Comparison of ENCODE assay signal across 14 cellular contexts in genomic region chr16:57634171-57634570, GRCh38. TPM values are rescaled to one million over a fixed set of nuclear protein-coding genes. Genes with fewer than 3 reads are reported as not detected.
DNase-seq lines count a peak whose midpoint lies in the region; ATAC-seq and TF ChIP-seq lines count a peak whose summit lies in the region.
"Had no signal": no experiment of that assay in that cellular context is flagged by ENCODE, and none has a peak within 500 bp of the region (broad histone marks: within the 10 kb centered on the region; RNA-seq: fewer than 3 reads in every experiment).

No MANE protein-coding gene starts in this region.

- ATAC-seq in HG02840 (IDR thresholded peaks at IDR 0.05; ENCODE audit: low FRiP score, unreplicated experiment), result no peak
- ATAC-seq: esophagus mucosa had no signal

- DNase-seq in M059J (ENCODE audit: low read depth) (peak; percentile 92), epithelial cell of esophagus (ENCODE audit: low read depth) (peak; percentile 40), renal cortical epithelial cell (ENCODE audit: low read depth) (peak; percentile 56), posterior vena cava (ENCODE audit: low spot score) (no peak), superior temporal gyrus (ENCODE audit: extremely low spot score) (no peak), HEK293T (ENCODE audit: extremely low spot score) (no peak)
- DNase-seq: activated CD4-positive, alpha-beta T cell treated with anti-CD3 and anti-CD28 coated beads for 1 hour; NCI-H1436; NCI-H82 had no signal

- no peak overlapping the region for H3K9ac ChIP-seq in BLaER1

- CTCF ChIA-PET in HEK293T (lab: Yijun Ruan, JAX), result interaction anchor here (1.0 kb wide), 1 partner anchor 43 kb away, joined by 4 read pairs; no protein-coding TSS in a partner anchor

- intact Hi-C loops in posterior vena cava (cut with DNase I), result no loop called here

- no peak for TF ChIP-seq CTCF in epithelial cell of esophagus (IDR thresholded peaks at IDR 0.05; ENCODE audit: insufficient read depth, low read depth, low read length, missing control alignments)

- peak overlapping the region; percentile 11 for H3K27ac ChIP-seq in BLaER1

- H3K4me1 ChIP-seq in BLaER1, result peaks cover 84% of the 10 kb centered on the region

- no peaks in the 10 kb centered on the region for H3K36me3 ChIP-seq in BLaER1

- H3K4me3 ChIP-seq in BLaER1, result no peak overlapping the region
- no peak overlapping the region for H3K4me3 ChIP-seq in epithelial cell of esophagus (ENCODE audit: low read length)
- H3K4me3 ChIP-seq: skin epidermis had no signal

- H3K9me3 ChIP-seq in BLaER1, result no peaks in the 10 kb centered on the region

- no peaks in the 10 kb centered on the region for H4K20me1 ChIP-seq in BLaER1

- H3K27me3 ChIP-seq in BLaER1, result no peaks in the 10 kb centered on the region

- POLR2A ChIA-PET in HEK293T (lab: Yijun Ruan, JAX), result no interaction called here

- peak overlapping the region; percentile 35 for H3K4me2 ChIP-seq in BLaER1

TF ChIP-seq in HEK293T, 16 proteins besides CTCF, POLR2A, EP300 and RAD21:
- TF ChIP-seq ELF4 (IDR thresholded peaks at IDR 0.05) (no peak), FOXA1 (IDR thresholded peaks at IDR 0.05) (no peak), SUZ12 (IDR thresholded peaks at IDR 0.05) (no peak), FOXK2 (IDR thresholded peaks at IDR 0.05) (no peak), BHLHE40 (IDR thresholded peaks at IDR 0.05; ENCODE audit: borderline replicate concordance) (no peak), L3MBTL2 (conservative IDR thresholded peaks at IDR 0.05) (no peak), HDGF (IDR thresholded peaks at IDR 0.05; ENCODE audit: borderline replicate concordance) (no peak), ZNF384 (IDR thresholded peaks at IDR 0.05) (no peak), SP1 (IDR thresholded peaks at IDR 0.05) (no peak), TARDBP (IDR thresholded peaks at IDR 0.05) (no peak), NFRKB (IDR thresholded peaks at IDR 0.05) (no peak), LEF1 (IDR thresholded peaks at IDR 0.05; ENCODE audit: borderline replicate concordance) (no peak), FOXM1 (IDR thresholded peaks at IDR 0.05; ENCODE audit: borderline replicate concordance) (no peak), CTBP1 (IDR thresholded peaks at IDR 0.05; ENCODE audit: borderline replicate concordance) (no peak), ARNT (IDR thresholded peaks at IDR 0.05) (no peak)
- TF ChIP-seq, protein P1, sequence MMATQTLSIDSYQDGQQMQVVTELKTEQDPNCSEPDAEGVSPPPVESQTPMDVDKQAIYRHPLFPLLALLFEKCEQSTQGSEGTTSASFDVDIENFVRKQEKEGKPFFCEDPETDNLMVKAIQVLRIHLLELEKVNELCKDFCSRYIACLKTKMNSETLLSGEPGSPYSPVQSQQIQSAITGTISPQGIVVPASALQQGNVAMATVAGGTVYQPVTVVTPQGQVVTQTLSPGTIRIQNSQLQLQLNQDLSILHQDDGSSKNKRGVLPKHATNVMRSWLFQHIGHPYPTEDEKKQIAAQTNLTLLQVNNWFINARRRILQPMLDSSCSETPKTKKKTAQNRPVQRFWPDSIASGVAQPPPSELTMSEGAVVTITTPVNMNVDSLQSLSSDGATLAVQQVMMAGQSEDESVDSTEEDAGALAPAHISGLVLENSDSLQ (IDR thresholded peaks at IDR 0.05), result no peak

RNA-seq across cellular contexts. Expression of gene ADGRG1, which starts 5.7 kb away (rescaled TPM):
- 16.2 and 20.6 TPM in 2 replicates for total RNA-seq in M059J (2014; rRNA removed; shearing (Covaris generic))
- 38.9 and 305 TPM in 2 replicates for total RNA-seq in renal cortical epithelial cell
- 10 to 100 TPM; 28.0 to 28.5 TPM for total RNA-seq in posterior vena cava

RNA-seq across cellular contexts. Expression of gene ADGRG3, which starts 33.9 kb away (rescaled TPM):
- total RNA-seq in M059J (2014; rRNA removed; shearing (Covaris generic)), result not detected in 2 replicates
- not detected in 2 replicates for total RNA-seq in renal cortical epithelial cell
- 10 to 100 TPM in 1 of 2 donors, 1 to 10 TPM in 1; 6.8 to 10.4 TPM for total RNA-seq in posterior vena cava
- total RNA-seq: bronchial epithelial cell had no signal

Comparison
In these comparisons a context has a peak if more than half of its experiments do, and no peak if none do; other contexts are left out.
1. DNase-seq: peak in M059J (single experiment), epithelial cell of esophagus (single experiment) and renal cortical epithelial cell (single experiment); none in posterior vena cava (single experiment), superior temporal gyrus (single experiment) and HEK293T (single experiment).